17 cellular contexts compared by ENCODE assay signal in the genomic region with DNA sequence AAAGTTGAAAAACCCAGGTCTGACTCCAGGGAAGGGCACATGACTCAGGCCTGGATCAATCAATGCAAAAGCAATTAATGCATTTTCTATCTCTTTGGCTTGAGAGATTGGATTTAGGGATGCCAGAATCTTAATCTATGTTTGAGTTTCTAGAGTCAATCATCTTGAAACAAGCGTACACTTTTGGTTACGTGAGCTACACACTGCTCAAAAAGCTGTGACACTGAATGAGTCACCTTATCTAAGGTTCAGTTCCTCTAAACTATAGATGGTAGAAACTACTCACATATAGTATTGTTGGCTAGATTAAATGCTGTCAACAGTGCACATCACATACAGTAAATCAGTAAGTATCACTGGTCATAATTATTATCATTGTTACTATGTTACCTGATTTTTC. TPM values are rescaled to one million over a fixed set of nuclear protein-coding genes. Genes with fewer than 3 reads are reported as not detected.
DNase-seq lines count a peak whose midpoint lies in the region; ATAC-seq and TF ChIP-seq lines count a peak whose summit lies in the region.
"Had no signal": no experiment of that assay in that cellular context is flagged by ENCODE, and none has a peak within 500 bp of the region (broad histone marks: within the 10 kb centered on the region; RNA-seq: fewer than 3 reads in every experiment).

No MANE protein-coding gene starts in this region.

- H3K9me3 ChIP-seq in BE2C, result no peaks in the 10 kb centered on the region
- H3K9me3 ChIP-seq: HAP-1, right atrium auricular region had no signal

- H3K4me3 Mint-ChIP-seq in activated T-helper 17 cell treated with anti-CD3 and anti-CD28 coated beads, Interleukin-2, amount 50 U/mL, for 72 hours, result no peak overlapping the region
- H3K4me3 Mint-ChIP-seq: memory B cell had no signal

- no peak for TF ChIP-seq CTCF in BE2C (IDR thresholded peaks at IDR 0.05; ENCODE audit: low read depth, low read length)

- ATAC-seq in GM18870 (IDR thresholded peaks at IDR 0.05; ENCODE audit: unreplicated experiment) (peak; percentile 88), GM21447 (IDR thresholded peaks at IDR 0.05; ENCODE audit: unreplicated experiment) (peak; percentile 85), HG03066 (IDR thresholded peaks at IDR 0.05; ENCODE audit: low read depth, unreplicated experiment) (peak; percentile 82)
- ATAC-seq in activated T-helper 17 cell treated with anti-CD3 and anti-CD28 coated beads, Interleukin-2, amount 50 U/mL, for 72 hours (replicated peaks), result peak; percentile 83

- no peak overlapping the region for H3K4me3 ChIP-seq in BE2C (ENCODE audit: low read depth, low read length)
- H3K4me3 ChIP-seq: coronary artery, HAP-1, right atrium auricular region had no signal

- peaks cover 17% of the 10 kb centered on the region for H3K4me1 Mint-ChIP-seq in activated T-helper 17 cell treated with anti-CD3 and anti-CD28 coated beads, Interleukin-2, amount 50 U/mL, for 72 hours

- peaks cover 11% of the 10 kb centered on the region for H3K36me3 ChIP-seq in BE2C

- peaks cover 91% of the 10 kb centered on the region for H3K36me3 Mint-ChIP-seq in activated T-helper 17 cell treated with anti-CD3 and anti-CD28 coated beads, Interleukin-2, amount 50 U/mL, for 72 hours (ENCODE audit: low read depth)

- no peak overlapping the region for H3K27ac Mint-ChIP-seq in activated T-helper 17 cell treated with anti-CD3 and anti-CD28 coated beads, Interleukin-2, amount 50 U/mL, for 72 hours
- H3K27ac Mint-ChIP-seq: memory B cell had no signal

- H3K4me1 ChIP-seq in BE2C, result no peaks in the 10 kb centered on the region
- H3K4me1 ChIP-seq: HAP-1, right atrium auricular region had no signal

- H3K27me3 ChIP-seq in BE2C, result no peaks in the 10 kb centered on the region
- H3K27me3 ChIP-seq: right atrium auricular region had no signal

- H3K27me3 Mint-ChIP-seq in activated T-helper 17 cell treated with anti-CD3 and anti-CD28 coated beads, Interleukin-2, amount 50 U/mL, for 72 hours, result no peaks in the 10 kb centered on the region
- H3K27me3 Mint-ChIP-seq: memory B cell had no signal

- no peaks in the 10 kb centered on the region for H3K9me3 Mint-ChIP-seq in activated T-helper 17 cell treated with anti-CD3 and anti-CD28 coated beads, Interleukin-2, amount 50 U/mL, for 72 hours
- H3K9me3 Mint-ChIP-seq: memory B cell had no signal

- DNase-seq in effector CD4-positive, alpha-beta T cell, result no peak
- no peak for DNase-seq in central memory CD4-positive, alpha-beta T cell
- DNase-seq in BE2C (no peak), NCI-H2081 (lab: John Stamatoyannopoulos, UW) (no peak)
- DNase-seq: activated naive CD4-positive, alpha-beta T cell treated with Interleukin-2 at 50 U/mL for 16 hours; DMS53; NCI-H1105 had no signal

RNA-seq across cellular contexts. Expression of a gene that starts 24.2 kb away (rescaled TPM):
- total RNA-seq in activated T-helper 17 cell treated with anti-CD3 and anti-CD28 coated beads, Interleukin-2, amount 50 U/mL, for 72 hours, result 10 to 100 TPM; 51.1 to 51.9 TPM
- polyA plus RNA-seq in BE2C (2012; ENCODE audit: insufficient read depth, insufficient read length, low read depth), result 4.0 TPM

RNA-seq across cellular contexts. Expression of a gene that starts 24.4 kb away (rescaled TPM):
- total RNA-seq in activated T-helper 17 cell treated with anti-CD3 and anti-CD28 coated beads, Interleukin-2, amount 50 U/mL, for 72 hours, result 10 to 100 TPM; 15.3 to 26.7 TPM
- polyA plus RNA-seq in BE2C (2012; ENCODE audit: insufficient read depth, insufficient read length, low read depth), result 5.1 TPM

RNA-seq across cellular contexts. Expression of a gene that starts 42.8 kb away (rescaled TPM):
- total RNA-seq in activated T-helper 17 cell treated with anti-CD3 and anti-CD28 coated beads, Interleukin-2, amount 50 U/mL, for 72 hours, result not detected
- polyA plus RNA-seq in BE2C (2012; ENCODE audit: insufficient read depth, insufficient read length, low read depth), result not detected
- total RNA-seq: glomerular endothelial cell, OCI-LY7, right atrium auricular region had no signal
